1 cellular context compared by ENCODE assay signal in genomic region chr16:28491970-28492474, GRCh38.
A peak's percentile ranks its signal among the peaks of the same experiment; 100 is the strongest.
TF ChIP-seq lines count a peak whose summit lies in the region.

Gene CLN3 (minus strand): TSS chr16:28492074. CDS start chr16:28491759, 315 bp downstream.

TF ChIP-seq in HepG2, 621 proteins besides CTCF, POLR2A, EP300 and RAD21 (continued from another document and continues in another):
- TF ChIP-seq ELF3 (CRISPR knock-in tag; IDR thresholded peaks at IDR 0.05) (peak; percentile 93), MATR3 (CRISPR knock-in tag; IDR thresholded peaks at IDR 0.05) (no peak), NCOA2 (CRISPR knock-in tag; IDR thresholded peaks at IDR 0.05) (peak; percentile 39; the same call in 1 of the 2 replicates), ZNF510 (CRISPR knock-in tag; IDR thresholded peaks at IDR 0.05; ENCODE audit: low read depth) (0 out of 2 replicates have a peak, but pooled peaks have one; percentile 85), MEIS1 (CRISPR knock-in tag; IDR thresholded peaks at IDR 0.05; ENCODE audit: borderline replicate concordance) (peak; percentile 70; the same call in 1 of the 2 replicates), TERF1 (CRISPR knock-in tag; IDR thresholded peaks at IDR 0.05) (no peak), ZSCAN31 (CRISPR knock-in tag; IDR thresholded peaks at IDR 0.05; ENCODE audit: low read depth) (peak; percentile 60; the same call in 1 of the 2 replicates), NFIB (CRISPR knock-in tag; IDR thresholded peaks at IDR 0.05; ENCODE audit: borderline replicate concordance) (no peak), ZNF879 (CRISPR knock-in tag; IDR thresholded peaks at IDR 0.05) (0 out of 2 replicates have a peak, but pooled peaks have one; percentile 2), ZNF460 (CRISPR knock-in tag; IDR thresholded peaks at IDR 0.05; ENCODE audit: borderline replicate concordance) (no peak; the same call in 1 of the 2 replicates), ZNF263 (CRISPR knock-in tag; IDR thresholded peaks at IDR 0.05) (no peak), PTBP1 (IDR thresholded peaks at IDR 0.05; ENCODE audit: low read depth, low read length, poor library complexity, severe bottlenecking) (no peak), SMYD3 (CRISPR knock-in tag; IDR thresholded peaks at IDR 0.05) (no peak), GATA4 (IDR thresholded peaks at IDR 0.05; ENCODE audit: borderline replicate concordance, low read depth) (no peak), MBNL3 (CRISPR knock-in tag; conservative IDR thresholded peaks at IDR 0.05) (no peak), PHF8 (CRISPR knock-in tag; IDR thresholded peaks at IDR 0.05) (peak; percentile 63; the same call in 1 of the 2 replicates), ZHX1 (CRISPR knock-in tag; IDR thresholded peaks at IDR 0.05; ENCODE audit: low read depth) (no peak), GABPA (IDR thresholded peaks at IDR 0.05; ENCODE audit: low read depth, low read length) (peak; percentile 33; the same call in 1 of the 2 replicates), GABPA (CRISPR knock-in tag; IDR thresholded peaks at IDR 0.05; ENCODE audit: low read depth) (peak; percentile 89), ZNF34 (CRISPR knock-in tag; IDR thresholded peaks at IDR 0.05; ENCODE audit: borderline replicate concordance) (no peak), PRDM15 (CRISPR knock-in tag; IDR thresholded peaks at IDR 0.05) (no peak), REPIN1 (CRISPR knock-in tag; IDR thresholded peaks at IDR 0.05; ENCODE audit: borderline replicate concordance, low read depth) (no peak), MAX (IDR thresholded peaks at IDR 0.05) (peak; percentile 97), NBN (conservative IDR thresholded peaks at IDR 0.05) (no peak), ZKSCAN8 (CRISPR knock-in tag; IDR thresholded peaks at IDR 0.05; ENCODE audit: borderline replicate concordance) (0 out of 2 replicates have a peak, but pooled peaks have one; percentile 10), KDM4B (CRISPR knock-in tag; IDR thresholded peaks at IDR 0.05) (no peak), KDM2A (CRISPR knock-in tag; IDR thresholded peaks at IDR 0.05; ENCODE audit: borderline replicate concordance, low read depth) (0 out of 2 replicates have a peak, but pooled peaks have one; percentile 33), CBX2 (IDR thresholded peaks at IDR 0.05; ENCODE audit: low read depth, low read length) (no peak), CBX2 (CRISPR knock-in tag; IDR thresholded peaks at IDR 0.05; ENCODE audit: low read depth) (peak; percentile 35; the same call in 1 of the 2 replicates), HNRNPH1 (optimal IDR thresholded peaks at IDR 0.05; ENCODE audit: low read depth, low read length) (no peak), ZNF468 (CRISPR knock-in tag; IDR thresholded peaks at IDR 0.05) (no peak), TCF7 (IDR thresholded peaks at IDR 0.05; ENCODE audit: low read depth) (no peak), KLF13 (CRISPR knock-in tag; IDR thresholded peaks at IDR 0.05) (no peak; the same call in 1 of the 2 replicates), ELF4 (CRISPR knock-in tag; IDR thresholded peaks at IDR 0.05; ENCODE audit: borderline replicate concordance) (peak; percentile 98), HOMEZ (CRISPR knock-in tag; IDR thresholded peaks at IDR 0.05; ENCODE audit: low read depth) (no peak), ZNF296 (CRISPR knock-in tag; conservative IDR thresholded peaks at IDR 0.05) (no peak), ZBTB49 (CRISPR knock-in tag; IDR thresholded peaks at IDR 0.05; ENCODE audit: borderline replicate concordance) (no peak), SKI (IDR thresholded peaks at IDR 0.05; ENCODE audit: partially characterized antibody) (peak; percentile 24), ZNF446 (CRISPR knock-in tag; IDR thresholded peaks at IDR 0.05) (no peak; the same call in 1 of the 2 replicates), SAFB2 (CRISPR knock-in tag; IDR thresholded peaks at IDR 0.05; ENCODE audit: borderline replicate concordance, low read depth) (no peak; the same call in 1 of the 2 replicates), IRF1 (CRISPR knock-in tag; IDR thresholded peaks at IDR 0.05; ENCODE audit: low read depth) (no peak), ZNF615 (CRISPR knock-in tag; IDR thresholded peaks at IDR 0.05; ENCODE audit: borderline replicate concordance) (no peak), KAT2B (IDR thresholded peaks at IDR 0.05; ENCODE audit: borderline replicate concordance, low read depth, low read length) (no peak), ZFP37 (CRISPR knock-in tag; IDR thresholded peaks at IDR 0.05; ENCODE audit: borderline replicate concordance) (no peak), SMC3 (IDR thresholded peaks at IDR 0.05; ENCODE audit: low read length) (no peak), JUN (CRISPR knock-in tag; IDR thresholded peaks at IDR 0.05) (no peak), ZNF142 (CRISPR knock-in tag; IDR thresholded peaks at IDR 0.05) (no peak), TSC22D2 (CRISPR knock-in tag; IDR thresholded peaks at IDR 0.05; ENCODE audit: borderline replicate concordance) (0 out of 2 replicates have a peak, but pooled peaks have one; percentile 68), ERF (CRISPR knock-in tag; IDR thresholded peaks at IDR 0.05) (peak; percentile 76; the same call in 1 of the 2 replicates)
